12 cellular contexts compared by ENCODE assay signal in genomic region chr6:5457983-5458683, GRCh38.
DNase-seq lines count a peak whose midpoint lies in the region; ATAC-seq and FAIRE-seq lines count a peak whose summit lies in the region.
"Had no signal": no experiment of that assay in that cellular context is flagged by ENCODE, and none has a peak within 500 bp of the region (broad histone marks: within the 10 kb centered on the region; RNA-seq: fewer than 3 reads in every experiment).

No MANE protein-coding gene starts in this region.

- peak overlapping the region; percentile 59 for H3K27ac ChIP-seq in skeletal muscle tissue (ENCODE audit: low read depth, low read length)
- H3K27ac ChIP-seq: gastroesophageal sphincter had no signal

- DNase-seq in MG63 (peak; percentile 52), RCC 7860 (ENCODE audit: low spot score) (peak; percentile 19), glomerular visceral epithelial cell (ENCODE audit: extremely low spot score) (peak; percentile 13), HAP-1 (ENCODE audit: low spot score in 2 of 2) (no peak), AG08395 (ENCODE audit: low spot score) (no peak)
- no peak for DNase-seq in activated CD4-positive, alpha-beta T cell treated with anti-CD3 and anti-CD28 coated beads for 48 hours

- peak; percentile 50 for FAIRE-seq in RCC 7860 (lab: Jason Lieb, UNC)
- FAIRE-seq: GM18507 had no signal

- in situ Hi-C loops in HAP-1 (cut with MboI; ENCODE audit: low sequenced_read_pairs) = no loop called here

- ATAC-seq in HG03097 (IDR thresholded peaks at IDR 0.05; ENCODE audit: low FRiP score, unreplicated experiment) = no peak
- ATAC-seq: activated T-helper 17 cell treated with anti-CD3 and anti-CD28 coated beads, Interleukin-2, amount 50 U/mL, for 72 hours; stimulated activated memory B cell treated with anti-CD40 and anti-IgM and Interleukin-4, amounts not matched to agents 10 μg/mL and 1 μg/mL and 100 μg/mL, for 72 hours had no signal

- H3K27me3 ChIP-seq in MG63 (no peaks in the 10 kb centered on the region), skeletal muscle tissue (ENCODE audit: control insufficient read depth in 3 of 3, insufficient read depth in 3 of 3, low read length in 3 of 3) (no peaks in the 10 kb centered on the region), HAP-1 (ENCODE audit: low read depth) (no peaks in the 10 kb centered on the region)
- H3K27me3 ChIP-seq: gastroesophageal sphincter had no signal

- no peak overlapping the region for H3K4me3 ChIP-seq in MG63
- peak overlapping the region; percentile 16 to 45 (median 18) for H3K4me3 ChIP-seq in skeletal muscle tissue (ENCODE audit: low read length in 3 of 3)
- H3K4me3 ChIP-seq in HAP-1 = no peak overlapping the region
- H3K4me3 ChIP-seq: gastroesophageal sphincter had no signal

- H3K36me3 ChIP-seq in MG63 = no peaks in the 10 kb centered on the region
- H3K36me3 ChIP-seq in skeletal muscle tissue (ENCODE audit: control insufficient read depth in 3 of 3, insufficient read depth in 3 of 3, low read length in 3 of 3) = no peaks in the 10 kb centered on the region
- no peaks in the 10 kb centered on the region for H3K36me3 ChIP-seq in HAP-1 (replicated peaks)
- H3K36me3 ChIP-seq: gastroesophageal sphincter had no signal

- no peaks in the 10 kb centered on the region for H3K9me3 ChIP-seq in MG63
- H3K9me3 ChIP-seq in skeletal muscle tissue (ENCODE audit: control insufficient read depth in 3 of 3, low read length in 3 of 3) = no peaks in the 10 kb centered on the region
- H3K9me3 ChIP-seq in HAP-1 = no peaks in the 10 kb centered on the region
- H3K9me3 ChIP-seq: gastroesophageal sphincter had no signal

- H3K4me1 ChIP-seq in skeletal muscle tissue (ENCODE audit: control insufficient read depth in 3 of 3, insufficient read depth in 3 of 3, low read length in 3 of 3) = peaks cover 16 to 18% (median 17%) of the 10 kb centered on the region in 3 donors
- peaks cover 10% of the 10 kb centered on the region for H3K4me1 ChIP-seq in HAP-1

- peak overlapping the region in 2 of 3 donors; percentile 51 to 53 for H3K9ac ChIP-seq in skeletal muscle tissue (ENCODE audit: low read depth in 1 of 3, low read length in 3 of 3)

Comparison
In these comparisons a context has a peak if more than half of its experiments do, and no peak if none do; other contexts are left out.
1. DNase-seq: peak in MG63 (single experiment), RCC 7860 (single experiment) and glomerular visceral epithelial cell (single experiment); none in HAP-1 (0 of 2), AG08395 (single experiment) and activated CD4-positive, alpha-beta T cell treated with anti-CD3 and anti-CD28 coated beads for 48 hours (single experiment).
2. H3K4me3 ChIP-seq: peak in skeletal muscle tissue (3 of 3); none in MG63 (single experiment) and HAP-1 (single experiment).